11 cellular contexts compared by ENCODE assay signal in the genomic region with DNA sequence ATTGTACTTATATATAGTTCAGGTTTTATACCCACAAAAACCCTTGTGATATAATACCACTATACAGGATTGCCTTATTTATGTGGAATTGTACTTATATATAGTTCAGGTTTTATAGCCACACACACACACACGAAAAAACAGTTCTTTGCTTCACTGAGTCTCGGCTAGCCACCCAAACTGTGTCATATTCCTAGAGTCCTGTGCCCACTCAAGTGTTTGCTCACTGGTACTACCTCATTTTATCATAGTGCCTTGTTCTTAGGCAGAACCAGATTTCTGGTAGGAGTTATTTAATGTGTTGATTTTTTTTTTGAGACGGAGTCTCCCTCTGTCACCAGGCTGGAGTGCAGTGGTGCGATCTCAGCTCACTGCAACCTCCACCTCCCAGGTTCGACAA. TPM values are rescaled to one million over a fixed set of nuclear protein-coding genes. Genes with fewer than 3 reads are reported as not detected.
DNase-seq lines count a peak whose midpoint lies in the region; ATAC-seq and TF ChIP-seq lines count a peak whose summit lies in the region.
"Had no signal": no experiment of that assay in that cellular context is flagged by ENCODE, and none has a peak within 500 bp of the region (broad histone marks: within the 10 kb centered on the region; RNA-seq: fewer than 3 reads in every experiment).

No MANE protein-coding gene starts in this region.

- no peak for DNase-seq in activated T-cell treated with anti-CD3 and anti-CD28 coated beads, Interleukin-2, amount 50 U/mL, for 72 hours
- DNase-seq in activated T-cell treated with anti-CD3 and anti-CD28 coated beads for 4 hours (no peak), DMS 273 treated with DMSO at 0.1 percent for 48 hours (lab: John Stamatoyannopoulos, UW) (no peak)
- DNase-seq in effector memory CD4-positive, alpha-beta T cell, result no peak
- DNase-seq in central memory CD4-positive, alpha-beta T cell, result no peak
- DNase-seq: kidney glomerular epithelial cell, NCI-H1930 had no signal

- peak overlapping the region; percentile 98 for H3K27ac Mint-ChIP-seq in activated T-cell treated with anti-CD3 and anti-CD28 coated beads, Interleukin-2, amount 50 U/mL, for 72 hours
- H3K27ac Mint-ChIP-seq: neural progenitor cell had no signal

- H3K4me3 ChIP-seq in OCI-LY1 (ENCODE audit: low read depth, low read length, poor library complexity, severe bottlenecking) (peak overlapping the region; percentile 51), thymus (ENCODE audit: low read length) (no peak overlapping the region)
- H3K4me3 ChIP-seq in effector memory CD4-positive, alpha-beta T cell (ENCODE audit: insufficient read depth, low read depth, low read length, poor library complexity, severe bottlenecking), result peak overlapping the region; percentile 38
- H3K4me3 ChIP-seq: neural progenitor cell had no signal

- H3K9me3 ChIP-seq in OCI-LY1 (ENCODE audit: low read length), result no peaks in the 10 kb centered on the region
- H3K9me3 ChIP-seq in effector memory CD4-positive, alpha-beta T cell (ENCODE audit: control insufficient read depth, low read length), result no peaks in the 10 kb centered on the region
- H3K9me3 ChIP-seq in thymus (ENCODE audit: control insufficient read depth), result no peaks in the 10 kb centered on the region

- peaks cover 8% of the 10 kb centered on the region for H3K36me3 ChIP-seq in OCI-LY1 (ENCODE audit: insufficient read depth, low read length)
- no peaks in the 10 kb centered on the region for H3K36me3 ChIP-seq in effector memory CD4-positive, alpha-beta T cell (ENCODE audit: control insufficient read depth, insufficient read depth, low read length)
- no peaks in the 10 kb centered on the region for H3K36me3 ChIP-seq in thymus (ENCODE audit: control insufficient read depth, insufficient read depth)
- H3K36me3 ChIP-seq: neural progenitor cell had no signal

- H3K27ac ChIP-seq in OCI-LY1 (ENCODE audit: low read depth, low read length, poor library complexity, severe bottlenecking) (peak overlapping the region; percentile 48), thymus (ENCODE audit: low read depth) (peak overlapping the region; percentile 74)
- peak overlapping the region; percentile 83 for H3K27ac ChIP-seq in effector memory CD4-positive, alpha-beta T cell (ENCODE audit: insufficient read depth, low read length, poor library complexity, severe bottlenecking)
- H3K27ac ChIP-seq: neural progenitor cell had no signal

- peaks cover 62% of the 10 kb centered on the region for H3K79me2 ChIP-seq in OCI-LY1 (ENCODE audit: insufficient read depth, low read length)

- WGBS in thymus, result 94% methylated on average over 5 of the region's 5 CpGs

- ATAC-seq in activated T-cell treated with anti-CD3 and anti-CD28 coated beads, Interleukin-2, amount 50 U/mL, for 72 hours (replicated peaks in 1 of 2), result peak; percentile 49 to 52
- no peak for ATAC-seq in GM21619 (IDR thresholded peaks at IDR 0.05; ENCODE audit: unreplicated experiment)

- H3K9me3 Mint-ChIP-seq in activated T-cell treated with anti-CD3 and anti-CD28 coated beads, Interleukin-2, amount 50 U/mL, for 72 hours, result no peaks in the 10 kb centered on the region

- no peak for TF ChIP-seq CTCF in OCI-LY1 (IDR thresholded peaks at IDR 0.05; ENCODE audit: low read length)

- H4K20me1 ChIP-seq in OCI-LY1 (ENCODE audit: insufficient read depth, low read length), result no peaks in the 10 kb centered on the region

- peaks cover 6 to 19% of the 10 kb centered on the region in 2 donors for H3K36me3 Mint-ChIP-seq in activated T-cell treated with anti-CD3 and anti-CD28 coated beads, Interleukin-2, amount 50 U/mL, for 72 hours (ENCODE audit: insufficient read depth in 2 of 2)

- H3K9ac ChIP-seq in OCI-LY1 (ENCODE audit: low read length), result no peak overlapping the region
- H3K9ac ChIP-seq: neural progenitor cell had no signal

- peak overlapping the region; percentile 68 for H3K4me2 ChIP-seq in OCI-LY1 (ENCODE audit: low read length)
- H3K4me2 ChIP-seq: neural progenitor cell had no signal

- no peaks in the 10 kb centered on the region for H3F3A ChIP-seq in OCI-LY1 (ENCODE audit: insufficient read depth, low read length)

- H3K27me3 ChIP-seq in OCI-LY1 (ENCODE audit: insufficient read depth, low read length) (no peaks in the 10 kb centered on the region), thymus (ENCODE audit: control insufficient read depth, insufficient read depth) (no peaks in the 10 kb centered on the region)
- no peaks in the 10 kb centered on the region for H3K27me3 ChIP-seq in effector memory CD4-positive, alpha-beta T cell (replicated peaks; ENCODE audit: control insufficient read depth, insufficient read depth, low read length, poor library complexity, severe bottlenecking)
- H3K27me3 ChIP-seq: neural progenitor cell had no signal

- no peaks in the 10 kb centered on the region for H3K9me2 ChIP-seq in OCI-LY1 (ENCODE audit: low read depth, low read length)

- no peaks in the 10 kb centered on the region for H3K27me3 Mint-ChIP-seq in activated T-cell treated with anti-CD3 and anti-CD28 coated beads, Interleukin-2, amount 50 U/mL, for 72 hours (ENCODE audit: low read depth)

- peak overlapping the region; percentile 75 to 76 for H3K4me3 Mint-ChIP-seq in activated T-cell treated with anti-CD3 and anti-CD28 coated beads, Interleukin-2, amount 50 U/mL, for 72 hours
- H3K4me3 Mint-ChIP-seq: neural progenitor cell had no signal

- H2AFZ ChIP-seq in OCI-LY1 (ENCODE audit: low read length), result no peak overlapping the region
- H2AFZ ChIP-seq: neural progenitor cell had no signal

- H3K4me1 ChIP-seq in OCI-LY1 (ENCODE audit: insufficient read depth, low read length, severe bottlenecking) (peaks cover 14% of the 10 kb centered on the region), thymus (ENCODE audit: control insufficient read depth, insufficient read depth, low read length) (peaks cover 15% of the 10 kb centered on the region)
- H3K4me1 ChIP-seq in effector memory CD4-positive, alpha-beta T cell (ENCODE audit: control insufficient read depth, insufficient read depth, low read length, poor library complexity, severe bottlenecking), result peaks cover 36% of the 10 kb centered on the region
- H3K4me1 ChIP-seq: neural progenitor cell had no signal

- peaks cover 63% of the 10 kb centered on the region for H3K4me1 Mint-ChIP-seq in activated T-cell treated with anti-CD3 and anti-CD28 coated beads, Interleukin-2, amount 50 U/mL, for 72 hours (ENCODE audit: low read depth)
- H3K4me1 Mint-ChIP-seq: neural progenitor cell had no signal

RNA-seq across cellular contexts. Expression of a gene that starts 12.5 kb away (rescaled TPM):
- 10 to 100 TPM; 34.4 to 37.3 TPM for total RNA-seq in activated T-cell treated with anti-CD3 and anti-CD28 coated beads, Interleukin-2, amount 50 U/mL, for 72 hours
- polyA plus RNA-seq in thymus, result 21.1 TPM
